9 cellular contexts compared by ENCODE assay signal in genomic region chr20:17854307-17854903, GRCh38.
DNase-seq lines count a peak whose midpoint lies in the region; ATAC-seq and TF ChIP-seq lines count a peak whose summit lies in the region.
"Had no signal": no experiment of that assay in that cellular context is flagged by ENCODE, and none has a peak within 500 bp of the region (broad histone marks: within the 10 kb centered on the region; RNA-seq: fewer than 3 reads in every experiment).

No MANE protein-coding gene starts in this region.

- intact Hi-C loops in activated CD8-positive, alpha-beta T cell treated with anti-CD3 and anti-CD28 coated beads for 36 hours (cut with micrococcal nuclease) = no loop called here
- intact Hi-C loops in right cardiac atrium (cut with DNase I) (no loop called here), transverse colon (cut with DNase I; ENCODE audit: low total_unique reads) (no loop called here)

- H3K27ac ChIP-seq in right cardiac atrium (ENCODE audit: low read length) = no peak overlapping the region
- H3K27ac ChIP-seq in transverse colon = peak overlapping the region; percentile 33 to 84 (median 80)

- no peaks in the 10 kb centered on the region for H3K36me3 Mint-ChIP-seq in activated CD8-positive, alpha-beta T cell treated with anti-CD3 and anti-CD28 coated beads, Interleukin-2, amount 10 ng/mL, durations not matched to agents 7 days and 5 days (ENCODE audit: low read depth)
- H3K36me3 Mint-ChIP-seq in activated CD8-positive, alpha-beta T cell treated with anti-CD3 and anti-CD28 coated beads for 36 hours (ENCODE audit: low read depth) = no peaks in the 10 kb centered on the region
- H3K36me3 Mint-ChIP-seq: activated naive CD8-positive, alpha-beta T cell had no signal

- peaks cover 2% of the 10 kb centered on the region for H3K4me1 ChIP-seq in right cardiac atrium (ENCODE audit: control insufficient read depth, insufficient read depth, low read length)
- peaks cover 0 to 35% (median 19%) of the 10 kb centered on the region in 4 donors for H3K4me1 ChIP-seq in transverse colon

- TF ChIP-seq EP300 in transverse colon (IDR thresholded peaks at IDR 0.05; ENCODE audit: low read depth) = no peak

- 56% methylated on average over 4 of the region's 4 CpGs for WGBS in right cardiac atrium
- 55 to 100% methylated on average over 1 to 4 of the region's 4 CpGs for WGBS in transverse colon (ENCODE audit: low coverage in 1 of 2), 2 donors

- H3K27me3 Mint-ChIP-seq in activated CD8-positive, alpha-beta T cell treated with anti-CD3 and anti-CD28 coated beads, Interleukin-2, amount 10 ng/mL, durations not matched to agents 7 days and 5 days (ENCODE audit: low read depth) = peaks cover 22% of the 10 kb centered on the region
- no peaks in the 10 kb centered on the region for H3K27me3 Mint-ChIP-seq in activated CD8-positive, alpha-beta T cell treated with anti-CD3 and anti-CD28 coated beads for 36 hours

- no peaks in the 10 kb centered on the region for H3K9me3 Mint-ChIP-seq in activated CD8-positive, alpha-beta T cell treated with anti-CD3 and anti-CD28 coated beads, Interleukin-2, amount 10 ng/mL, durations not matched to agents 7 days and 5 days (ENCODE audit: insufficient read depth)
- H3K9me3 Mint-ChIP-seq in activated CD8-positive, alpha-beta T cell treated with anti-CD3 and anti-CD28 coated beads for 36 hours = no peaks in the 10 kb centered on the region

- no peaks in the 10 kb centered on the region for H3K36me3 ChIP-seq in transverse colon

- H3K4me3 ChIP-seq in right cardiac atrium (ENCODE audit: low read length) = no peak overlapping the region
- no peak overlapping the region for H3K4me3 ChIP-seq in transverse colon

- H3K27ac Mint-ChIP-seq in activated CD8-positive, alpha-beta T cell treated with anti-CD3 and anti-CD28 coated beads, Interleukin-2, amount 10 ng/mL, durations not matched to agents 7 days and 5 days = peak overlapping the region; percentile 31
- no peak overlapping the region for H3K27ac Mint-ChIP-seq in activated CD8-positive, alpha-beta T cell treated with anti-CD3 and anti-CD28 coated beads for 36 hours
- H3K27ac Mint-ChIP-seq: activated naive CD8-positive, alpha-beta T cell had no signal

- no peaks in the 10 kb centered on the region for H3K27me3 ChIP-seq in right cardiac atrium (ENCODE audit: control insufficient read depth, insufficient read depth)
- H3K27me3 ChIP-seq in transverse colon = no peaks in the 10 kb centered on the region

- CTCF ChIA-PET in activated CD8-positive, alpha-beta T cell treated with anti-CD3 and anti-CD28 coated beads, Interleukin-2, amount 10 ng/mL, durations not matched to agents 7 days and 5 days (lab: Charles Lee) = interaction anchor here (0.6 to 4.7 kb wide), 2 partner anchors 172 to 495 kb away, joined by 3 to 26 read pairs; partner anchors contain the start of gene RRBP1
- CTCF ChIA-PET in activated CD8-positive, alpha-beta T cell treated with anti-CD3 and anti-CD28 coated beads for 36 hours (lab: Charles Lee) = no interaction called here

- POLR2A ChIA-PET in activated CD8-positive, alpha-beta T cell treated with anti-CD3 and anti-CD28 coated beads, Interleukin-2, amount 10 ng/mL, durations not matched to agents 7 days and 5 days (lab: Charles Lee) = no interaction called here
- POLR2A ChIA-PET in activated CD8-positive, alpha-beta T cell treated with anti-CD3 and anti-CD28 coated beads for 36 hours (lab: Charles Lee) = no interaction called here

- in situ Hi-C loops in transverse colon (cut with MboI; ENCODE audit: low pct_ligation_motif_present in 1 of 4, low pct_unique_long_range_greater_than_20kb in 1 of 4, low sequenced_read_pairs in 3 of 4) = no loop called here

- TF ChIP-seq CTCF in activated CD8-positive, alpha-beta T cell treated with anti-CD3 and anti-CD28 coated beads for 36 hours (IDR thresholded peaks at IDR 0.05) = no peak
- no peak for TF ChIP-seq CTCF in transverse colon (IDR thresholded peaks at IDR 0.05)

- no peak for TF ChIP-seq POLR2A in transverse colon (IDR thresholded peaks at IDR 0.05)

- no peaks in the 10 kb centered on the region for H3K9me3 ChIP-seq in right cardiac atrium (ENCODE audit: control insufficient read depth, low read length)
- H3K9me3 ChIP-seq in transverse colon = no peaks in the 10 kb centered on the region

- DNase-seq in activated CD8-positive, alpha-beta T cell treated with anti-CD3 and anti-CD28 coated beads, Interleukin-2, amount 10 ng/mL, durations not matched to agents 7 days and 5 days = peak; percentile 28
- no peak for DNase-seq in activated CD8-positive, alpha-beta T cell treated with anti-CD3 and anti-CD28 coated beads for 36 hours
- DNase-seq in right cardiac atrium = peak; percentile 65 to 81 (median 79)
- DNase-seq in transverse colon = peak; percentile 82
- no peak for DNase-seq in stimulated activated CD4-positive, alpha-beta T cell treated with anti-CD3 and anti-CD28 coated beads, Interleukin-2, amount 100 ng/mL, for 24 hours
- DNase-seq in effector CD4-positive, alpha-beta T cell = no peak

- H3K4me1 Mint-ChIP-seq in activated CD8-positive, alpha-beta T cell treated with anti-CD3 and anti-CD28 coated beads, Interleukin-2, amount 10 ng/mL, durations not matched to agents 7 days and 5 days (ENCODE audit: low read depth) = peaks cover 51% of the 10 kb centered on the region
- peaks cover 15% of the 10 kb centered on the region for H3K4me1 Mint-ChIP-seq in activated CD8-positive, alpha-beta T cell treated with anti-CD3 and anti-CD28 coated beads for 36 hours (ENCODE audit: low read depth)

- ATAC-seq in activated CD8-positive, alpha-beta T cell treated with anti-CD3 and anti-CD28 coated beads, Interleukin-2, amount 10 ng/mL, durations not matched to agents 7 days and 5 days = no peak
- ATAC-seq in activated CD8-positive, alpha-beta T cell treated with anti-CD3 and anti-CD28 coated beads for 36 hours = no peak
- ATAC-seq in SK-N-SH treated with all-trans-retinoic acid at 6 μM for 48 hours (peak; percentile 94), right cardiac atrium (peak; percentile 43 to 66), GM18909 (IDR thresholded peaks at IDR 0.05; ENCODE audit: poor library complexity, unreplicated experiment) (no peak)

- H3K4me3 Mint-ChIP-seq in activated CD8-positive, alpha-beta T cell treated with anti-CD3 and anti-CD28 coated beads, Interleukin-2, amount 10 ng/mL, durations not matched to agents 7 days and 5 days = no peak overlapping the region
- no peak overlapping the region for H3K4me3 Mint-ChIP-seq in activated CD8-positive, alpha-beta T cell treated with anti-CD3 and anti-CD28 coated beads for 36 hours
- H3K4me3 Mint-ChIP-seq: activated naive CD8-positive, alpha-beta T cell had no signal

TF ChIP-seq in SK-N-SH treated with all-trans-retinoic acid at 6 μM for 48 hours, 23 proteins besides CTCF, POLR2A, EP300 and RAD21:
- TF ChIP-seq GLIS3 (CRISPR knock-in tag; IDR thresholded peaks at IDR 0.05) = no peak
- TF ChIP-seq ARNTL (CRISPR knock-in tag; IDR thresholded peaks at IDR 0.05; ENCODE audit: borderline replicate concordance, low read depth) = no peak
- no peak for TF ChIP-seq RARB (CRISPR knock-in tag; IDR thresholded peaks at IDR 0.05)
- TF ChIP-seq ZNF70 (CRISPR knock-in tag; IDR thresholded peaks at IDR 0.05) = no peak
- TF ChIP-seq ISL1 (CRISPR knock-in tag; IDR thresholded peaks at IDR 0.05) = no peak
- no peak for TF ChIP-seq CSDC2 (CRISPR knock-in tag; IDR thresholded peaks at IDR 0.05)
- no peak for TF ChIP-seq PPARA (CRISPR knock-in tag; IDR thresholded peaks at IDR 0.05; ENCODE audit: borderline replicate concordance)
- TF ChIP-seq ZNF8 (CRISPR knock-in tag; IDR thresholded peaks at IDR 0.05) = no peak
- no peak for TF ChIP-seq ZFP3 (CRISPR knock-in tag; IDR thresholded peaks at IDR 0.05)
- TF ChIP-seq CREB5 (CRISPR knock-in tag; IDR thresholded peaks at IDR 0.05; ENCODE audit: low read depth) = no peak
- no peak for TF ChIP-seq ZC3H10 (CRISPR knock-in tag; IDR thresholded peaks at IDR 0.05)
- no peak for TF ChIP-seq POU6F1 (CRISPR knock-in tag; IDR thresholded peaks at IDR 0.05; ENCODE audit: borderline replicate concordance, low read depth)
- TF ChIP-seq BACH2 (CRISPR knock-in tag; IDR thresholded peaks at IDR 0.05; ENCODE audit: borderline replicate concordance) = no peak

Comparison
In these comparisons a context has a peak if more than half of its experiments do, and no peak if none do; other contexts are left out.
1. DNase-seq: peak in activated CD8-positive, alpha-beta T cell treated with anti-CD3 and anti-CD28 coated beads, Interleukin-2, amount 10 ng/mL, durations not matched to agents 7 days and 5 days (single experiment), right cardiac atrium (3 of 3) and transverse colon (single experiment); none in activated CD8-positive, alpha-beta T cell treated with anti-CD3 and anti-CD28 coated beads for 36 hours (single experiment), stimulated activated CD4-positive, alpha-beta T cell treated with anti-CD3 and anti-CD28 coated beads, Interleukin-2, amount 100 ng/mL, for 24 hours (0 of 2) and effector CD4-positive, alpha-beta T cell (single experiment).
2. ATAC-seq: peak in SK-N-SH treated with all-trans-retinoic acid at 6 μM for 48 hours (single experiment) and right cardiac atrium (2 of 2); none in activated CD8-positive, alpha-beta T cell treated with anti-CD3 and anti-CD28 coated beads, Interleukin-2, amount 10 ng/mL, durations not matched to agents 7 days and 5 days (single experiment), activated CD8-positive, alpha-beta T cell treated with anti-CD3 and anti-CD28 coated beads for 36 hours (single experiment) and GM18909 (single experiment).